ENCODE assay signal across 1 cellular context in the genomic region with DNA sequence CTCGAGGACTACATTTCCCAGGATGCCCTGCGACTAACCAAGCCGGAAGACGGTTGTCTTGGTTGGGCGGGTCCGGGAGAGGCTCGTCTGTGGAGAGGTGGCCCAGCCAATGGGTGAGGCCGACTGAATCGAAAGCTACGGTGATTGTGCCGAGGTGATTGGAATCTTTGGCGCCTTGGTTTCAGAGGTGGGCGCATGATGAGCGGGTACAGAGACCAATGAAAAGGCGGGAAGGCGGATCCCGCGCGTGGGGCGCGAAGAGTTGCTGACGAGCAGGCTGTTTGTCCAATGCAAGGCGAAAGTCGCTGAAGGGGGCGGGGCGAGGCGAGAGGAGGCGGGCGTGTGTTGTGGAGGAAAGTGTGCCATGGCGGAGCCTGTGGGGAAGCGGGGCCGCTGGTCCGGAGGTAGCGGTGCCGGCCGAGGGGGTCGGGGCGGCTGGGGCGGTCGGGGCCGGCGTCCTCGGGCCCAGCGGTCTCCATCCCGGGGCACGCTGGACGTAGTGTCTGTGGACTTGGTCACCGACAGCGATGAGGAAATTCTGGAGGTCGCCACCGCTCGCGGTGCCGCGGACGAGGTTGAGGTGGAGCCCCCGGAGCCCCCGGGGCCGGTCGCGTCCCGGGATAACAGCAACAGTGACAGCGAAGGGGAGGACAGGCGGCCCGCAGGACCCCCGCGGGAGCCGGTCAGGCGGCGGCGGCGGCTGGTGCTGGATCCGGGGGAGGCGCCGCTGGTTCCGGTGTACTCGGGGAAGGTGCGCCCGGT.
TF ChIP-seq lines count a peak whose summit lies in the region.

TSS of gene NFATC2IP (plus strand) at position 290 of the 762 bp plus-strand sequence. CDS start at position 365, 75 bp downstream.

TF ChIP-seq in HepG2, 621 proteins besides CTCF, POLR2A, EP300 and RAD21 (continued from another document and continues in another):
- 0 out of 2 replicates have a peak, but pooled peaks have one; percentile 74 for TF ChIP-seq PCBP1 (IDR thresholded peaks at IDR 0.05; ENCODE audit: borderline replicate concordance, low read depth, low read length)
- TF ChIP-seq, protein P1, sequence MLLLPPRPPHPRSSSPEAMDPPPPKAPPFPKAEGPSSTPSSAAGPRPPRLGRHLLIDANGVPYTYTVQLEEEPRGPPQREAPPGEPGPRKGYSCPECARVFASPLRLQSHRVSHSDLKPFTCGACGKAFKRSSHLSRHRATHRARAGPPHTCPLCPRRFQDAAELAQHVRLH (CRISPR knock-in tag; IDR thresholded peaks at IDR 0.05; ENCODE audit: borderline replicate concordance, low read depth), result peak; percentile 36; the same call in 1 of the 2 replicates
- TF ChIP-seq NFYB (CRISPR knock-in tag; IDR thresholded peaks at IDR 0.05), result peak; percentile 97
- peak; percentile 84 for TF ChIP-seq MYPOP (CRISPR knock-in tag; IDR thresholded peaks at IDR 0.05)
- TF ChIP-seq, protein P2, sequence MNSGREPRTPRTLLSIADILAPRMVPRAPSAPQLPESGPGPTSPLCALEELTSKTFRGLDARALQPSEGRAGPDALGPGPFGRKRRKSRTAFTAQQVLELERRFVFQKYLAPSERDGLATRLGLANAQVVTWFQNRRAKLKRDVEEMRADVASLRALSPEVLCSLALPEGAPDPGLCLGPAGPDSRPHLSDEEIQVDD (CRISPR knock-in tag; IDR thresholded peaks at IDR 0.05; ENCODE audit: borderline replicate concordance), result no peak
- TF ChIP-seq ZNF552 (CRISPR knock-in tag; IDR thresholded peaks at IDR 0.05; ENCODE audit: borderline replicate concordance), result no peak
- peak; percentile 67; the same call in 1 of the 2 replicates for TF ChIP-seq REPIN1 (CRISPR knock-in tag; IDR thresholded peaks at IDR 0.05; ENCODE audit: borderline replicate concordance, low read depth)
- peak; percentile 83; the same call in 1 of the 2 replicates for TF ChIP-seq FOXC1 (CRISPR knock-in tag; IDR thresholded peaks at IDR 0.05; ENCODE audit: borderline replicate concordance)
- TF ChIP-seq ATF7-NPFF (CRISPR knock-in tag; IDR thresholded peaks at IDR 0.05; ENCODE audit: low read depth), result peak; percentile 75; the same call in 1 of the 2 replicates
- peak; percentile 90; the same call in 1 of the 2 replicates for TF ChIP-seq ZNF790 (CRISPR knock-in tag; IDR thresholded peaks at IDR 0.05; ENCODE audit: borderline replicate concordance)
- TF ChIP-seq ELF1 (CRISPR knock-in tag; IDR thresholded peaks at IDR 0.05), result peak; percentile 100
- TF ChIP-seq ZNF619 (CRISPR knock-in tag; IDR thresholded peaks at IDR 0.05), result no peak
- TF ChIP-seq, protein P3, sequence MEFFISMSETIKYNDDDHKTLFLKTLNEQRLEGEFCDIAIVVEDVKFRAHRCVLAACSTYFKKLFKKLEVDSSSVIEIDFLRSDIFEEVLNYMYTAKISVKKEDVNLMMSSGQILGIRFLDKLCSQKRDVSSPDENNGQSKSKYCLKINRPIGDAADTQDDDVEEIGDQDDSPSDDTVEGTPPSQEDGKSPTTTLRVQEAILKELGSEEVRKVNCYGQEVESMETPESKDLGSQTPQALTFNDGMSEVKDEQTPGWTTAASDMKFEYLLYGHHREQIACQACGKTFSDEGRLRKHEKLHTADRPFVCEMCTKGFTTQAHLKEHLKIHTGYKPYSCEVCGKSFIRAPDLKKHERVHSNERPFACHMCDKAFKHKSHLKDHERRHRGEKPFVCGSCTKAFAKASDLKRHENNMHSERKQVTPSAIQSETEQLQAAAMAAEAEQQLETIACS (CRISPR knock-in tag; IDR thresholded peaks at IDR 0.05), result no peak
- peak; percentile 69; the same call in 1 of the 2 replicates for TF ChIP-seq IRX3 (CRISPR knock-in tag; IDR thresholded peaks at IDR 0.05; ENCODE audit: borderline replicate concordance, low read depth)
- TF ChIP-seq PHF21A (CRISPR knock-in tag; IDR thresholded peaks at IDR 0.05), result peak; percentile 32; the same call in 1 of the 2 replicates
- peak; percentile 95; the same call in 1 of the 2 replicates for TF ChIP-seq ZNF343 (CRISPR knock-in tag; IDR thresholded peaks at IDR 0.05)
- TF ChIP-seq ZSCAN21 (CRISPR knock-in tag; IDR thresholded peaks at IDR 0.05; ENCODE audit: borderline replicate concordance), result 0 out of 2 replicates have a peak, but pooled peaks have one; percentile 30
- no peak for TF ChIP-seq BRCA1 (CRISPR knock-in tag; IDR thresholded peaks at IDR 0.05)
- 0 out of 2 replicates have a peak, but pooled peaks have one; percentile 43 for TF ChIP-seq ZNF570 (CRISPR knock-in tag; IDR thresholded peaks at IDR 0.05; ENCODE audit: borderline replicate concordance)
- peak; percentile 71 for TF ChIP-seq TSC22D2 (CRISPR knock-in tag; IDR thresholded peaks at IDR 0.05; ENCODE audit: borderline replicate concordance)
- no peak for TF ChIP-seq NR2F6 (IDR thresholded peaks at IDR 0.05)
- no peak; the same call in 1 of the 2 replicates for TF ChIP-seq NR2F6 (CRISPR knock-in tag; IDR thresholded peaks at IDR 0.05)
- TF ChIP-seq NONO (IDR thresholded peaks at IDR 0.05), result no peak
- TF ChIP-seq NONO (CRISPR knock-in tag; conservative IDR thresholded peaks at IDR 0.05), result peak; percentile 82
- peak; percentile 80 for TF ChIP-seq MNT (IDR thresholded peaks at IDR 0.05)
- TF ChIP-seq RFX1 (IDR thresholded peaks at IDR 0.05), result peak; percentile 40; the same call in 1 of the 2 replicates
- TF ChIP-seq MZF1 (CRISPR knock-in tag; IDR thresholded peaks at IDR 0.05; ENCODE audit: borderline replicate concordance), result no peak
- TF ChIP-seq ZNF235 (CRISPR knock-in tag; IDR thresholded peaks at IDR 0.05; ENCODE audit: borderline replicate concordance), result no peak; the same call in 1 of the 2 replicates
- no peak for TF ChIP-seq ZNF513 (CRISPR knock-in tag; conservative IDR thresholded peaks at IDR 0.05)
- peak; percentile 28; the same call in 1 of the 2 replicates for TF ChIP-seq ZNF253 (CRISPR knock-in tag; IDR thresholded peaks at IDR 0.05; ENCODE audit: borderline replicate concordance)
- peak; percentile 84 for TF ChIP-seq POLR2G (IDR thresholded peaks at IDR 0.05; ENCODE audit: low read depth, low read length)
- peak; percentile 97 for TF ChIP-seq ZNF574 (CRISPR knock-in tag; IDR thresholded peaks at IDR 0.05)
- peak; percentile 30; the same call in 1 of the 2 replicates for TF ChIP-seq ZNF563 (CRISPR knock-in tag; IDR thresholded peaks at IDR 0.05)
- TF ChIP-seq, protein P4, sequence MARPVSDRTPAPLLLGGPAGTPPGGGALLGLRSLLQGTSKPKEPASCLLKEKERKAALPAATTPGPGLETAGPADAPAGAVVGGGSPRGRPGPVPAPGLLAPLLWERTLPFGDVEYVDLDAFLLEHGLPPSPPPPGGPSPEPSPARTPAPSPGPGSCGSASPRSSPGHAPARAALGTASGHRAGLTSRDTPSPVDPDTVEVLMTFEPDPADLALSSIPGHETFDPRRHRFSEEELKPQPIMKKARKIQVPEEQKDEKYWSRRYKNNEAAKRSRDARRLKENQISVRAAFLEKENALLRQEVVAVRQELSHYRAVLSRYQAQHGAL (CRISPR knock-in tag; IDR thresholded peaks at IDR 0.05; ENCODE audit: not compliant biosample characterization), result no peak
- 0 out of 2 replicates have a peak, but pooled peaks have one; percentile 49 for TF ChIP-seq BATF2 (CRISPR knock-in tag; IDR thresholded peaks at IDR 0.05)
- peak; percentile 47; the same call in 1 of the 2 replicates for TF ChIP-seq SP5 (CRISPR knock-in tag; IDR thresholded peaks at IDR 0.05; ENCODE audit: borderline replicate concordance, low read depth)
- TF ChIP-seq MAFF (IDR thresholded peaks at IDR 0.05; ENCODE audit: low read depth, low read length), result peak; percentile 6; the same call in 1 of the 2 replicates
- TF ChIP-seq ZBTB7A (CRISPR knock-in tag; IDR thresholded peaks at IDR 0.05), result no peak
- peak; percentile 50; the same call in 1 of the 2 replicates for TF ChIP-seq ZNF543 (CRISPR knock-in tag; IDR thresholded peaks at IDR 0.05)
- peak; percentile 35; the same call in 1 of the 2 replicates for TF ChIP-seq KLF9 (CRISPR knock-in tag; IDR thresholded peaks at IDR 0.05; ENCODE audit: low read depth)
- TF ChIP-seq FOXO4 (CRISPR knock-in tag; conservative IDR thresholded peaks at IDR 0.05), result 0 out of 2 replicates have a peak, but pooled peaks have one; percentile 12
- no peak for TF ChIP-seq SOX13 (IDR thresholded peaks at IDR 0.05)
- 0 out of 4 replicates have a peak, but pooled peaks of 1 of the 2 experiments have one; percentile 6 for TF ChIP-seq SOX13 (CRISPR knock-in tag; conservative IDR thresholded peaks at IDR 0.05 in 1 of 2, IDR thresholded peaks at IDR 0.05 in 1 of 2)
- TF ChIP-seq, protein P5, sequence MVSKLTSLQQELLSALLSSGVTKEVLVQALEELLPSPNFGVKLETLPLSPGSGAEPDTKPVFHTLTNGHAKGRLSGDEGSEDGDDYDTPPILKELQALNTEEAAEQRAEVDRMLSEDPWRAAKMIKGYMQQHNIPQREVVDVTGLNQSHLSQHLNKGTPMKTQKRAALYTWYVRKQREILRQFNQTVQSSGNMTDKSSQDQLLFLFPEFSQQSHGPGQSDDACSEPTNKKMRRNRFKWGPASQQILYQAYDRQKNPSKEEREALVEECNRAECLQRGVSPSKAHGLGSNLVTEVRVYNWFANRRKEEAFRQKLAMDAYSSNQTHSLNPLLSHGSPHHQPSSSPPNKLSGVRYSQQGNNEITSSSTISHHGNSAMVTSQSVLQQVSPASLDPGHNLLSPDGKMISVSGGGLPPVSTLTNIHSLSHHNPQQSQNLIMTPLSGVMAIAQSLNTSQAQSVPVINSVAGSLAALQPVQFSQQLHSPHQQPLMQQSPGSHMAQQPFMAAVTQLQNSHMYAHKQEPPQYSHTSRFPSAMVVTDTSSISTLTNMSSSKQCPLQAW (CRISPR knock-in tag; IDR thresholded peaks at IDR 0.05), result peak; percentile 96
- no peak for TF ChIP-seq ZNF263 (CRISPR knock-in tag; IDR thresholded peaks at IDR 0.05)
- peak; percentile 95 for TF ChIP-seq GABPB1 (CRISPR knock-in tag; IDR thresholded peaks at IDR 0.05)
- TF ChIP-seq MXD3 (CRISPR knock-in tag; IDR thresholded peaks at IDR 0.05), result peak; percentile 63
